ENCODE assay signal across 10 cellular contexts in the genomic region with DNA sequence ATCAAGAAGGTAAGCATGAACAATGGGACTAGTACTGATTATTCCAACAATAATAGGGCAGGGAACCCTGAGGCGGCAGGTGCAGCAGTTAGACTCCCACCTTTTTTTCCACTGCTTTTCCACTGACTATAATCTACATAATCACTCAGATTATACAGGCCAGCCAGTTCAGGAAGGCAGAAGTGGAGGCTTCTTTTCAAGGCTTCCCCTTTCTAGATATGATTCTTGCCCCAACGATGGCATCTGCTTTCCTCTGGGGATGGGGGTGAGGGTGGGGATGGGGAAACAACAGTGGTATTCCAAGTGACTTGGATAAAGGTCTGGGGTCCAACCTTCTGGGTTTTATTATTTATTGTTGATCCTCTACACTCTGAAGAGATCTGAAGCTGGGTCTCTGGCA. TPM values are rescaled to one million over a fixed set of nuclear protein-coding genes. Genes with fewer than 3 reads are reported as not detected.
DNase-seq lines count a peak whose midpoint lies in the region; ATAC-seq and TF ChIP-seq lines count a peak whose summit lies in the region.
"Had no signal": no experiment of that assay in that cellular context is flagged by ENCODE, and none has a peak within 500 bp of the region (broad histone marks: within the 10 kb centered on the region; RNA-seq: fewer than 3 reads in every experiment).

No MANE protein-coding gene starts in this region.

- intact Hi-C loops in activated CD8-positive, alpha-beta T cell treated with anti-CD3 and anti-CD28 coated beads for 36 hours (cut with micrococcal nuclease): no loop called here

- peak overlapping the region; percentile 94 for H3K4me3 Mint-ChIP-seq in activated CD8-positive, alpha-beta T cell treated with anti-CD3 and anti-CD28 coated beads for 36 hours

- DNase-seq in GM06990 (ENCODE audit: extremely low read depth, insufficient read length) (no peak), NCI-H82 (lab: John Stamatoyannopoulos, UW) (no peak), NCI-H446 treated with DMSO at 0.1 percent for 48 hours (lab: John Stamatoyannopoulos, UW) (no peak)
- no peak for DNase-seq in activated CD8-positive, alpha-beta T cell treated with anti-CD3 and anti-CD28 coated beads for 36 hours

- H3K27me3 ChIP-seq in GM06990 (replicated peaks; ENCODE audit: control insufficient read depth, insufficient read depth, low read length): no peaks in the 10 kb centered on the region
- no peaks in the 10 kb centered on the region for H3K27me3 ChIP-seq in neutrophil

- no peaks in the 10 kb centered on the region for H3K27me3 Mint-ChIP-seq in activated CD8-positive, alpha-beta T cell treated with anti-CD3 and anti-CD28 coated beads for 36 hours

- CTCF ChIA-PET in activated CD8-positive, alpha-beta T cell treated with anti-CD3 and anti-CD28 coated beads for 36 hours (lab: Charles Lee): interaction anchor here (0.8 to 4.4 kb wide), 16 partner anchors 26 to 246 kb away, joined by 3 to 33 read pairs (median 3); no protein-coding TSS in a partner anchor

- no peaks in the 10 kb centered on the region for H3K9me3 ChIP-seq in neutrophil

- peaks cover 36% of the 10 kb centered on the region for H3K4me1 Mint-ChIP-seq in activated CD8-positive, alpha-beta T cell treated with anti-CD3 and anti-CD28 coated beads for 36 hours (ENCODE audit: low read depth)

- peak overlapping the region; percentile 77 for H3K4me3 ChIP-seq in GM06990 (replicated peaks; ENCODE audit: low read depth, low read length)
- peak overlapping the region; percentile 66 to 71 for H3K4me3 ChIP-seq in neutrophil (ENCODE audit: low read depth in 1 of 2, low read length in 1 of 2)

- TF ChIP-seq CTCF in GM06990 (IDR thresholded peaks at IDR 0.05; ENCODE audit: insufficient read depth, low read length, poor library complexity, severe bottlenecking) (no peak), neutrophil (IDR thresholded peaks at IDR 0.05) (no peak)
- TF ChIP-seq CTCF in activated CD8-positive, alpha-beta T cell treated with anti-CD3 and anti-CD28 coated beads for 36 hours (IDR thresholded peaks at IDR 0.05): no peak

- no peaks in the 10 kb centered on the region for H3K9me3 Mint-ChIP-seq in activated CD8-positive, alpha-beta T cell treated with anti-CD3 and anti-CD28 coated beads for 36 hours

- peak overlapping the region; percentile 94 for H3K27ac ChIP-seq in neutrophil

- H3K36me3 Mint-ChIP-seq in activated CD8-positive, alpha-beta T cell treated with anti-CD3 and anti-CD28 coated beads for 36 hours (ENCODE audit: low read depth): peaks cover 25% of the 10 kb centered on the region

- H3K4me1 ChIP-seq in neutrophil (ENCODE audit: control insufficient read depth in 1 of 2, insufficient read depth in 1 of 2, low read depth in 1 of 2, low read length in 1 of 2): peaks cover 35 to 45% of the 10 kb centered on the region in 2 experiments

- H3K36me3 ChIP-seq in GM06990 (ENCODE audit: control insufficient read depth, insufficient read depth, low read length) (no peaks in the 10 kb centered on the region; the same call in none of the 2 replicates), neutrophil (peaks cover 25% of the 10 kb centered on the region)

- H3K27ac Mint-ChIP-seq in activated CD8-positive, alpha-beta T cell treated with anti-CD3 and anti-CD28 coated beads for 36 hours: peak overlapping the region; percentile 98

- POLR2A ChIA-PET in activated CD8-positive, alpha-beta T cell treated with anti-CD3 and anti-CD28 coated beads for 36 hours (lab: Charles Lee): interaction anchor here (1.0 to 2.3 kb wide), 11 partner anchors 12 to 211 kb away, joined by 3 to 8 read pairs (median 4); a partner anchor contains a TSS

- peak; percentile 3 for ATAC-seq in GM21717 (IDR thresholded peaks at IDR 0.05; ENCODE audit: unreplicated experiment)
- peak; percentile 4 for ATAC-seq in activated CD8-positive, alpha-beta T cell treated with anti-CD3 and anti-CD28 coated beads for 36 hours
- ATAC-seq in GM18909 (IDR thresholded peaks at IDR 0.05; ENCODE audit: poor library complexity, unreplicated experiment): no peak
- ATAC-seq in GM18519 (IDR thresholded peaks at IDR 0.05; ENCODE audit: low FRiP score, unreplicated experiment): no peak

RNA-seq across cellular contexts. Expression of a gene that starts 0.3 kb away (rescaled TPM):
- 10 to 100 TPM; 87.6 to 92.9 TPM for total RNA-seq in activated CD8-positive, alpha-beta T cell treated with anti-CD3 and anti-CD28 coated beads for 36 hours

RNA-seq across cellular contexts. Expression of a gene that starts 24.5 kb away (rescaled TPM):
- 1 to 10 TPM; 6.9 to 9.4 TPM for total RNA-seq in activated CD8-positive, alpha-beta T cell treated with anti-CD3 and anti-CD28 coated beads for 36 hours
- total RNA-seq: esophagus mucosa, M059J had no signal

RNA-seq across cellular contexts. Expression of a gene that starts 51.5 kb away (rescaled TPM):
- total RNA-seq in activated CD8-positive, alpha-beta T cell treated with anti-CD3 and anti-CD28 coated beads for 36 hours: 1 to 10 TPM; 5.2 to 5.6 TPM
- total RNA-seq: M059J had no signal

Comparison
In these comparisons a context has a peak if more than half of its experiments do, and no peak if none do; other contexts are left out.
1. ATAC-seq: peak in GM21717 (single experiment) and activated CD8-positive, alpha-beta T cell treated with anti-CD3 and anti-CD28 coated beads for 36 hours (single experiment); none in GM18909 (single experiment) and GM18519 (single experiment).